2 cellular contexts compared by ENCODE assay signal in the genomic region with DNA sequence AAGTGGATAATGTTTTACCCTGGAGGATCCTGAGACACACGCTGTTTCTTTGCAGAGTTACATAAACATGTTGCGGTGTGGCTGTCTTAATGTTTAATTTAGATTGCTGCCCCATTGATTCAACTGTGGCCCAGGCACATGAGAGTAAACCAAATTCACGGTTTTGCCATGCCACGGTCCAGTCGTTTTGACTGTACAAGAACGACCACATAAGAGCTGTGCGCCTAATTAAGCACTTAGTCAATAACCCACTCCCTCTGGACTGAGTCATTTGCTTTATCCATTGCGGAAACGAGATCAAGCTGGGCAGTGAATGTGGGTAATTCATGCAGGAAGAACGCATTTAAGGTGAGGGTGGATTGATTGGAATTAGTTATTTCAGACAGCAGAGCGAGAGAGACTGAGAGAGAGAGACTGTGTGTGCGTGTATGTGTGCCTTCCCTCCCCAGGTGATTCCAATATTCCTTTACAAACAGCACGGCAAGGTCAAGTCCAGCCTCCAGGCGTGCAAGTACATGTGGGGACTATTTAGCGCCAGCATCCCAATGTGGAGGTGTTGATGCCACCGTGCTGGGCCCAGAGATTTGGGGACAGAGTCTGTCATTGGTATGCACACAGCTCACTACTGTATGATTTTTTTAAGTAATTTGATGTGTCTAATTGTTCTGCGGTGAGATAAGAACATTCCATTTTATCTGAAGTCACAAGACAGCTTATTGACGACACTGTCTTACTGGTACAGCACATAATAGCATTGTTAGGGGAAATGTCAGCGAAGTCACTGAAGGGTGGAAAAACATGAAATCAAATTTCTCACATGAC.
TF ChIP-seq lines count a peak whose summit lies in the region.

No MANE protein-coding gene starts in this region.

TF ChIP-seq in GM12878, 131 proteins besides CTCF, POLR2A, EP300 and RAD21 (continued from another document and continues in another):
- TF ChIP-seq HDAC6 (IDR thresholded peaks at IDR 0.05; ENCODE audit: unreplicated experiment) (no peak), CREM (IDR thresholded peaks at IDR 0.05; ENCODE audit: low read depth) (no peak), ASH2L (IDR thresholded peaks at IDR 0.05; ENCODE audit: borderline replicate concordance, low read depth) (no peak), YY1 (IDR thresholded peaks at IDR 0.05; ENCODE audit: low read depth, low read length) (no peak), ZBTB40 (IDR thresholded peaks at IDR 0.05; ENCODE audit: borderline replicate concordance) (no peak), MYB (IDR thresholded peaks at IDR 0.05; ENCODE audit: borderline replicate concordance, low read depth, low read length) (no peak), PAX5 (IDR thresholded peaks at IDR 0.05; ENCODE audit: borderline replicate concordance, low read depth, low read length) (no peak), NR2F1 (conservative IDR thresholded peaks at IDR 0.05) (peak; percentile 34; the same call in 1 of the 2 replicates), GATAD2B (conservative IDR thresholded peaks at IDR 0.05; ENCODE audit: low read depth) (no peak), SMAD1 (IDR thresholded peaks at IDR 0.05; ENCODE audit: low read depth, partially characterized antibody) (no peak), JUND (IDR thresholded peaks at IDR 0.05; ENCODE audit: low read depth, low read length) (no peak), HCFC1 (IDR thresholded peaks at IDR 0.05; ENCODE audit: low read length) (no peak), BCL3 (IDR thresholded peaks at IDR 0.05; ENCODE audit: borderline replicate concordance, insufficient read depth, low read depth, low read length, poor library complexity, severe bottlenecking) (no peak)
- TF ChIP-seq, protein P1, sequence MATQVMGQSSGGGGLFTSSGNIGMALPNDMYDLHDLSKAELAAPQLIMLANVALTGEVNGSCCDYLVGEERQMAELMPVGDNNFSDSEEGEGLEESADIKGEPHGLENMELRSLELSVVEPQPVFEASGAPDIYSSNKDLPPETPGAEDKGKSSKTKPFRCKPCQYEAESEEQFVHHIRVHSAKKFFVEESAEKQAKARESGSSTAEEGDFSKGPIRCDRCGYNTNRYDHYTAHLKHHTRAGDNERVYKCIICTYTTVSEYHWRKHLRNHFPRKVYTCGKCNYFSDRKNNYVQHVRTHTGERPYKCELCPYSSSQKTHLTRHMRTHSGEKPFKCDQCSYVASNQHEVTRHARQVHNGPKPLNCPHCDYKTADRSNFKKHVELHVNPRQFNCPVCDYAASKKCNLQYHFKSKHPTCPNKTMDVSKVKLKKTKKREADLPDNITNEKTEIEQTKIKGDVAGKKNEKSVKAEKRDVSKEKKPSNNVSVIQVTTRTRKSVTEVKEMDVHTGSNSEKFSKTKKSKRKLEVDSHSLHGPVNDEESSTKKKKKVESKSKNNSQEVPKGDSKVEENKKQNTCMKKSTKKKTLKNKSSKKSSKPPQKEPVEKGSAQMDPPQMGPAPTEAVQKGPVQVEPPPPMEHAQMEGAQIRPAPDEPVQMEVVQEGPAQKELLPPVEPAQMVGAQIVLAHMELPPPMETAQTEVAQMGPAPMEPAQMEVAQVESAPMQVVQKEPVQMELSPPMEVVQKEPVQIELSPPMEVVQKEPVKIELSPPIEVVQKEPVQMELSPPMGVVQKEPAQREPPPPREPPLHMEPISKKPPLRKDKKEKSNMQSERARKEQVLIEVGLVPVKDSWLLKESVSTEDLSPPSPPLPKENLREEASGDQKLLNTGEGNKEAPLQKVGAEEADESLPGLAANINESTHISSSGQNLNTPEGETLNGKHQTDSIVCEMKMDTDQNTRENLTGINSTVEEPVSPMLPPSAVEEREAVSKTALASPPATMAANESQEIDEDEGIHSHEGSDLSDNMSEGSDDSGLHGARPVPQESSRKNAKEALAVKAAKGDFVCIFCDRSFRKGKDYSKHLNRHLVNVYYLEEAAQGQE (IDR thresholded peaks at IDR 0.05; ENCODE audit: low read depth, low read length): no peak

TF ChIP-seq in neural cell, 6 proteins besides CTCF, POLR2A, EP300 and RAD21 (continued from another document):
- TF ChIP-seq, protein P1 (IDR thresholded peaks at IDR 0.05; ENCODE audit: borderline replicate concordance): no peak
